ENCODE assay signal across 31 cellular contexts in the genomic region with DNA sequence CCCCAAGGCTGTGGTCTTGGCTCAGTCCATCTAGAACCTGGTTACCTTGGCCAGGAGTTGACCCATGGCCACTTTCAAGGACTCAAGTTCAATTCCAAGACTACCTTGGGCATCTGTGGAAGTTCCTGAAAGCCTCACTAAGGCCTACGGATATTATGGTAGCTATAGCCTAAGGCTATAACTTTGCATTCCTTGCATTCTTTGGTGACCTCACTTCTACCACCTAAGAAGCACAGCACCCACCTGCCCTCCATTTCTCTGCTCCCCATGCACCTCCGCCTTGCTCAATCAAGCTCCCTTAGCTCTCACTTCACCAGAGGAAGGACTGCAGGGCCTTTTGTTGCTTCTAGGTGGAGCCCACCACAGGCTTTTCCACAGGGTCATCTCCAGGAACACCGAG. TPM values are rescaled to one million over a fixed set of nuclear protein-coding genes. Genes with fewer than 3 reads are reported as not detected.
"Had no signal": no experiment of that assay in that cellular context is flagged by ENCODE, and none has a peak within 500 bp of the region (broad histone marks: within the 10 kb centered on the region; RNA-seq: fewer than 3 reads in every experiment).

No MANE protein-coding gene starts in this region.

- H3K36me3 Mint-ChIP-seq: activated naive CD8-positive, alpha-beta T cell had no signal

- H3K4me3 ChIP-seq: coronary artery, dorsolateral prefrontal cortex had no signal

- ATAC-seq: activated CD4-positive, alpha-beta T cell treated with anti-CD3 and anti-CD28 coated beads for 36 hours; activated CD8-positive, alpha-beta T cell treated with anti-CD3 and anti-CD28 coated beads for 36 hours; activated T-cell treated with anti-CD3 and anti-CD28 coated beads, Interleukin-2, amount 50 U/mL, for 4 hours; activated T-helper 17 cell treated with anti-CD3 and anti-CD28 coated beads, Interleukin-2, amount 50 U/mL, for 72 hours; T-helper 17 cell had no signal

- H3K9me3 Mint-ChIP-seq: activated CD8-positive, alpha-beta T cell treated with anti-CD3 and anti-CD28 coated beads for 36 hours; activated T-cell treated with anti-CD3 and anti-CD28 coated beads, Interleukin-2, amount 50 U/mL, for 4 hours; activated T-helper 17 cell treated with anti-CD3 and anti-CD28 coated beads, Interleukin-2, amount 50 U/mL, for 72 hours; central memory CD8-positive, alpha-beta T cell; T-helper 2 cell treated with Interferon-gamma antibody and Interleukin-4, amounts not matched to agents 5 μg/mL and 100 μg/mL, for 36 hours had no signal

- H3K27me3 ChIP-seq: brain microvascular endothelial cell, dorsolateral prefrontal cortex had no signal

- FAIRE-seq: astrocyte, bronchial epithelial cell, frontal cortex had no signal

- H3K4me3 Mint-ChIP-seq: activated CD4-positive, alpha-beta T cell treated with anti-CD3 and anti-CD28 coated beads for 36 hours; activated CD8-positive, alpha-beta T cell treated with anti-CD3 and anti-CD28 coated beads for 36 hours; activated naive CD8-positive, alpha-beta T cell; activated T-cell treated with anti-CD3 and anti-CD28 coated beads, Interleukin-2, amount 50 U/mL, for 4 hours; activated T-helper 17 cell treated with anti-CD3 and anti-CD28 coated beads, Interleukin-2, amount 50 U/mL, for 72 hours; central memory CD8-positive, alpha-beta T cell; dendritic cell treated with granulocyte-macrophage colony-stimulating factor and Interleukin-4, amounts not matched to agents 40 ng/mL and 50 ng/mL, for 4 days; endodermal cell; T-helper 17 cell; T-helper 2 cell treated with Interferon-gamma antibody and Interleukin-4, amounts not matched to agents 5 μg/mL and 100 μg/mL, for 36 hours had no signal

- DNase-seq: activated CD4-positive, alpha-beta T cell treated with anti-CD3 and anti-CD28 coated beads for 36 hours; activated CD4-positive, alpha-beta T cell treated with anti-CD3 and anti-CD28 coated beads, Interleukin-2, amount 50 U/mL, for 1 hour; activated CD4-positive, alpha-beta T cell treated with anti-CD3 and anti-CD28 coated beads, Interleukin-2, amount 50 U/mL, for 48 hours; activated CD4-positive, CD25-positive, alpha-beta regulatory T cell; activated CD4-positive, CD25-positive, alpha-beta regulatory T cell treated with anti-CD3 and anti-CD28 coated beads, Interleukin-2, amount 50 U/mL, for 72 hours; activated CD8-positive, alpha-beta memory T cell treated with anti-CD3 and anti-CD28 coated beads for 24 hours; activated CD8-positive, alpha-beta T cell treated with anti-CD3 and anti-CD28 coated beads for 36 hours; activated effector memory CD4-positive, alpha-beta T cell treated with Interleukin-2 at 50 U/mL for 16 hours; activated gamma-delta T cell treated with Interleukin-2 at 50 U/mL for 16 hours; activated naive CD4-positive, alpha-beta T cell treated with anti-CD3 and anti-CD28 coated beads, Interleukin-2, amount 50 U/mL, for 16 hours; activated naive CD4-positive, alpha-beta T cell treated with Interleukin-2 at 50 U/mL for 16 hours; activated T-cell treated with anti-CD3 and anti-CD28 coated beads, Interleukin-2, amount 50 U/mL, for 4 hours; amniotic stem cell; brain microvascular endothelial cell; effector memory CD4-positive, alpha-beta T cell; endodermal cell; foreskin fibroblast; T-helper 1 cell; T-helper 17 cell; T1000; WERI-Rb-1 had no signal

- H3K4me1 Mint-ChIP-seq: activated CD4-positive, alpha-beta T cell treated with anti-CD3 and anti-CD28 coated beads for 36 hours; activated T-helper 17 cell treated with anti-CD3 and anti-CD28 coated beads, Interleukin-2, amount 50 U/mL, for 72 hours; central memory CD8-positive, alpha-beta T cell had no signal

- H3K36me3 ChIP-seq: brain microvascular endothelial cell, WERI-Rb-1 had no signal

- H3K27ac ChIP-seq: brain microvascular endothelial cell, coronary artery, dorsolateral prefrontal cortex, WERI-Rb-1 had no signal

- H3K27ac Mint-ChIP-seq: activated CD4-positive, alpha-beta T cell treated with anti-CD3 and anti-CD28 coated beads for 36 hours; activated CD8-positive, alpha-beta T cell treated with anti-CD3 and anti-CD28 coated beads for 36 hours; activated naive CD8-positive, alpha-beta T cell; activated T-helper 17 cell treated with anti-CD3 and anti-CD28 coated beads, Interleukin-2, amount 50 U/mL, for 72 hours; dendritic cell treated with granulocyte-macrophage colony-stimulating factor and Interleukin-4, amounts not matched to agents 40 ng/mL and 50 ng/mL, for 4 days; endodermal cell; T-helper 17 cell; T-helper 2 cell treated with Interferon-gamma antibody and Interleukin-4, amounts not matched to agents 5 μg/mL and 100 μg/mL, for 36 hours had no signal

RNA-seq across cellular contexts. Expression of gene GALNT18, which starts 50.3 kb away (rescaled TPM):
- total RNA-seq: T-helper 17 cell had no signal
